ENCODE assay signal across 7 cellular contexts in the genomic region with DNA sequence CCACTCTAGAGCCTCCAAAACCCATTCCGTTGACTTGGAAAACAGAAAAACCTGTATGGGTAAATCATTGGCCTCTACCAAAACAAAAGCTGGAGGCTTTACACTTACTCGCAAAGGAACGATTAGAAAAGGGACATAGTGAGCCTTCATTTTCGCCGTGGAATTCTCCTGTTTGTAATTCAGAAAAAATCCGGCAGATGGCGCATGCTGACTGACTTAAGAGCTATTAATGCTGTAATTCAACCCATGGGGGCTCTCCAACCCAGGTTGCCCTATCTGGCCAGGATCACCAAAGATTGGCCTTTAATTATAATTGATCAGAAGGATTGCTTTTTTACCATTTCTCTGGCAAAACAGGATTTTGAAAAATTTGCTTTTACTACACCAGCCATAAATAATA.
A peak's percentile ranks its signal among the peaks of the same experiment; 100 is the strongest.
DNase-seq lines count a peak whose midpoint lies in the region; ATAC-seq, FAIRE-seq and TF ChIP-seq lines count a peak whose summit lies in the region.

No MANE protein-coding gene starts in this region.

- H3K9me3 ChIP-seq in endodermal cell (ENCODE audit: control insufficient read depth, low read length) (peaks cover 98% of the 10 kb centered on the region), pancreas (no peaks in the 10 kb centered on the region)

- H3K27me3 Mint-ChIP-seq in endodermal cell (ENCODE audit: insufficient read depth): no peaks in the 10 kb centered on the region

- TF ChIP-seq CTCF in GM12864 (IDR thresholded peaks at IDR 0.05; ENCODE audit: low read depth, low read length, missing control alignments) (peak; percentile 57), endodermal cell (conservative IDR thresholded peaks at IDR 0.05) (peak; percentile 69), pancreas (IDR thresholded peaks at IDR 0.05) (peak; percentile 19 to 53 (median 50))

- DNase-seq in GM12864 (ENCODE audit: low read depth) (peak; percentile 2), NCI-H1105 (lab: John Stamatoyannopoulos, UW) (peak; percentile 20), endodermal cell (peak; percentile 74), pancreas (peak in 1 of 6 donors; percentile 46), NCI-H2171 treated with DMSO at 0.1 percent for 48 hours (lab: John Stamatoyannopoulos, UW) (no peak)
- peak; percentile 16 to 43 for DNase-seq in activated CD4-positive, alpha-beta T cell treated with anti-CD3 and anti-CD28 coated beads, Interleukin-2, amount 50 U/mL, for 24 hours (ENCODE audit: low read depth in 1 of 2, low spot score in 1 of 2)

- no peak overlapping the region for H3K27ac Mint-ChIP-seq in endodermal cell

- H3K27me3 ChIP-seq in endodermal cell (ENCODE audit: control insufficient read depth, insufficient read depth, low read length, poor library complexity, severe bottlenecking) (no peaks in the 10 kb centered on the region), pancreas (no peaks in the 10 kb centered on the region)

- ATAC-seq in pancreas (peak in 1 of 4 donors; percentile 28), HG03442 (IDR thresholded peaks at IDR 0.05; ENCODE audit: unreplicated experiment) (no peak)

- H3K4me3 ChIP-seq in GM12864 (ENCODE audit: low read depth, low read length) (no peak overlapping the region), endodermal cell (ENCODE audit: low read length) (no peak overlapping the region), pancreas (no peak overlapping the region)

- no peaks in the 10 kb centered on the region for H3K4me1 ChIP-seq in endodermal cell (ENCODE audit: control insufficient read depth, insufficient read depth, low read length)
- no peaks in the 10 kb centered on the region for H3K4me1 ChIP-seq in pancreas

- no peak overlapping the region for H3K27ac ChIP-seq in endodermal cell (ENCODE audit: low read depth, low read length)
- no peak overlapping the region for H3K27ac ChIP-seq in pancreas

- H3K4me1 Mint-ChIP-seq in endodermal cell: no peaks in the 10 kb centered on the region

- H3K9me3 Mint-ChIP-seq in endodermal cell: peaks cover 94% of the 10 kb centered on the region

- H3K9ac ChIP-seq in endodermal cell (ENCODE audit: extremely low read depth, low read length, poor library complexity, severe bottlenecking): no peak overlapping the region

- WGBS in endodermal cell (ENCODE audit: insufficient coverage in 1 of 2, insufficient read length in 1 of 2), 2 experiments: 79 to 87% methylated on average over 7 of the region's 7 CpGs
- 30 to 34% methylated on average over 7 of the region's 7 CpGs for WGBS in pancreas, 2 donors

- no peak for FAIRE-seq in pancreas (lab: Jason Lieb, UNC)

- no peak overlapping the region for H3K4me3 Mint-ChIP-seq in endodermal cell

- intact Hi-C loops in pancreas (cut with DNase I): no loop called here

- H3K36me3 ChIP-seq in endodermal cell (ENCODE audit: control insufficient read depth, insufficient read depth, low read length): peaks cover 11% of the 10 kb centered on the region
- no peaks in the 10 kb centered on the region for H3K36me3 ChIP-seq in pancreas

- peaks cover 52% of the 10 kb centered on the region for H3K36me3 Mint-ChIP-seq in endodermal cell (ENCODE audit: low read depth)
